ENCODE assay signal across 9 cellular contexts in genomic region chr4:6658635-6659075, GRCh38. TPM values are rescaled to one million over a fixed set of nuclear protein-coding genes. Genes with fewer than 3 reads are reported as not detected.
DNase-seq lines count a peak whose midpoint lies in the region; ATAC-seq and TF ChIP-seq lines count a peak whose summit lies in the region.
"Had no signal": no experiment of that assay in that cellular context is flagged by ENCODE, and none has a peak within 500 bp of the region (broad histone marks: within the 10 kb centered on the region; RNA-seq: fewer than 3 reads in every experiment).

No MANE protein-coding gene starts in this region.

- peak overlapping the region; percentile 49 for H3K4me3 ChIP-seq in choroid plexus epithelial cell (ENCODE audit: low read depth, low read length)

- POLR2A ChIA-PET in activated B cell treated with CpG ODN at 0.5 μM for 24 hours (lab: Charles Lee) = interaction anchor here (1.0 to 3.1 kb wide), 4 partner anchors 12 to 50 kb away, joined by 3 to 29 read pairs (median 8); partner anchors contain the start of gene MRFAP1

- no peaks in the 10 kb centered on the region for H3K9me3 Mint-ChIP-seq in activated B cell treated with CpG ODN at 0.5 μM for 24 hours
- no peaks in the 10 kb centered on the region for H3K9me3 Mint-ChIP-seq in memory B cell
- no peaks in the 10 kb centered on the region for H3K9me3 Mint-ChIP-seq in stimulated activated effector memory CD8-positive, alpha-beta T cell treated with anti-CD3 and anti-CD28 coated beads, Interleukin-12 subunit alpha, Interleukin-12 subunit beta, amount 100 ng/mL, for 72 hours

- TF ChIP-seq CTCF in activated B cell treated with CpG ODN at 0.5 μM for 24 hours (IDR thresholded peaks at IDR 0.05) = no peak
- no peak for TF ChIP-seq CTCF in choroid plexus epithelial cell (conservative IDR thresholded peaks at IDR 0.05; ENCODE audit: low read depth, low read length)

- ATAC-seq in activated B cell treated with CpG ODN at 0.5 μM for 24 hours (ENCODE audit: low read depth) (peak; percentile 81), memory B cell (ENCODE audit: low read depth) (peak; percentile 94)
- ATAC-seq in stimulated activated effector memory CD8-positive, alpha-beta T cell treated with anti-CD3 and anti-CD28 coated beads, Interleukin-12 subunit alpha, Interleukin-12 subunit beta, amount 100 ng/mL, for 72 hours = peak; percentile 88

- CTCF ChIA-PET in activated B cell treated with CpG ODN at 0.5 μM for 24 hours (lab: Charles Lee) = no interaction called here

- H3K4me1 Mint-ChIP-seq in activated B cell treated with CpG ODN at 0.5 μM for 24 hours (peaks cover 3% of the 10 kb centered on the region), memory B cell (peaks cover 2% of the 10 kb centered on the region)
- no peaks in the 10 kb centered on the region for H3K4me1 Mint-ChIP-seq in stimulated activated effector memory CD8-positive, alpha-beta T cell treated with anti-CD3 and anti-CD28 coated beads, Interleukin-12 subunit alpha, Interleukin-12 subunit beta, amount 100 ng/mL, for 72 hours

- H3K27me3 Mint-ChIP-seq in activated B cell treated with CpG ODN at 0.5 μM for 24 hours = peaks cover 18% of the 10 kb centered on the region
- H3K27me3 Mint-ChIP-seq in memory B cell = peaks cover 22% of the 10 kb centered on the region

- intact Hi-C loops in activated B cell treated with CpG ODN at 0.5 μM for 24 hours (cut with micrococcal nuclease) = loop anchor here (2.0 kb wide), 1 partner anchor 18 kb away; the partner anchor contains the start of gene MRFAP1

- H3K36me3 Mint-ChIP-seq in activated B cell treated with CpG ODN at 0.5 μM for 24 hours (ENCODE audit: low read depth) = no peaks in the 10 kb centered on the region
- H3K36me3 Mint-ChIP-seq in memory B cell = peaks cover 3% of the 10 kb centered on the region
- no peaks in the 10 kb centered on the region for H3K36me3 Mint-ChIP-seq in stimulated activated effector memory CD8-positive, alpha-beta T cell treated with anti-CD3 and anti-CD28 coated beads, Interleukin-12 subunit alpha, Interleukin-12 subunit beta, amount 100 ng/mL, for 72 hours

- H3K4me3 Mint-ChIP-seq in activated B cell treated with CpG ODN at 0.5 μM for 24 hours = peak overlapping the region; percentile 71
- H3K4me3 Mint-ChIP-seq in memory B cell = peak overlapping the region; percentile 73
- H3K4me3 Mint-ChIP-seq in stimulated activated effector memory CD8-positive, alpha-beta T cell treated with anti-CD3 and anti-CD28 coated beads, Interleukin-12 subunit alpha, Interleukin-12 subunit beta, amount 100 ng/mL, for 72 hours = peak overlapping the region; percentile 64

- DNase-seq in AG08396 (ENCODE audit: low spot score) = peak; percentile 61
- DNase-seq in activated B cell treated with CpG ODN at 0.5 μM for 24 hours = no peak
- peak; percentile 54 for DNase-seq in choroid plexus epithelial cell (ENCODE audit: low read depth)
- DNase-seq in memory B cell (ENCODE audit: low spot score in 2 of 2) = peak in 1 of 2 donors; percentile 35
- DNase-seq in stimulated activated effector memory CD8-positive, alpha-beta T cell treated with anti-CD3 and anti-CD28 coated beads, Interleukin-12 subunit alpha, Interleukin-12 subunit beta, amount 100 ng/mL, for 72 hours (ENCODE audit: low spot score in 2 of 2) = peak; percentile 51 to 67
- no peak for DNase-seq in medulla oblongata (ENCODE audit: extremely low spot score)
- DNase-seq in COLO829 (ENCODE audit: low spot score) = no peak
- DNase-seq in NOMO-1 treated with dmso at 0.1 percent for 144 hours (lab: John Stamatoyannopoulos, UW; ENCODE audit: unreplicated experiment) = no peak
- DNase-seq: DND-41 had no signal

- no peak overlapping the region for H3K27ac Mint-ChIP-seq in activated B cell treated with CpG ODN at 0.5 μM for 24 hours
- H3K27ac Mint-ChIP-seq in memory B cell = no peak overlapping the region
- no peak overlapping the region for H3K27ac Mint-ChIP-seq in stimulated activated effector memory CD8-positive, alpha-beta T cell treated with anti-CD3 and anti-CD28 coated beads, Interleukin-12 subunit alpha, Interleukin-12 subunit beta, amount 100 ng/mL, for 72 hours

RNA-seq across cellular contexts. Expression of gene MRFAP1, which starts 18.2 kb away (rescaled TPM):
- total RNA-seq in activated B cell treated with CpG ODN at 0.5 μM for 24 hours = 93.8 and 93.9 TPM in 2 replicates

RNA-seq across cellular contexts. Expression of gene S100P, which starts 35.0 kb away (rescaled TPM):
- total RNA-seq in activated B cell treated with CpG ODN at 0.5 μM for 24 hours = not detected in 2 replicates

RNA-seq across cellular contexts. Expression of gene MRFAP1L1, which starts 51.0 kb away (rescaled TPM):
- total RNA-seq in activated B cell treated with CpG ODN at 0.5 μM for 24 hours = 39.1 and 39.5 TPM in 2 replicates

RNA-seq across cellular contexts. Expression of gene BLOC1S4, which starts 57.3 kb away (rescaled TPM):
- 19.8 and 20.3 TPM in 2 replicates for total RNA-seq in activated B cell treated with CpG ODN at 0.5 μM for 24 hours

Comparison
In these comparisons a context has a peak if more than half of its experiments do, and no peak if none do; other contexts are left out.
1. DNase-seq: peak in AG08396 (single experiment), choroid plexus epithelial cell (single experiment) and stimulated activated effector memory CD8-positive, alpha-beta T cell treated with anti-CD3 and anti-CD28 coated beads, Interleukin-12 subunit alpha, Interleukin-12 subunit beta, amount 100 ng/mL, for 72 hours (2 of 2); none in activated B cell treated with CpG ODN at 0.5 μM for 24 hours (single experiment), medulla oblongata (single experiment), COLO829 (single experiment) and NOMO-1 treated with dmso at 0.1 percent for 144 hours (single experiment).
2. Peak in every context shown above with its lines, with median percentiles within 50 percentile points of each other: ATAC-seq and H3K4me3 Mint-ChIP-seq.